15 cellular contexts compared by ENCODE assay signal in the genomic region with DNA sequence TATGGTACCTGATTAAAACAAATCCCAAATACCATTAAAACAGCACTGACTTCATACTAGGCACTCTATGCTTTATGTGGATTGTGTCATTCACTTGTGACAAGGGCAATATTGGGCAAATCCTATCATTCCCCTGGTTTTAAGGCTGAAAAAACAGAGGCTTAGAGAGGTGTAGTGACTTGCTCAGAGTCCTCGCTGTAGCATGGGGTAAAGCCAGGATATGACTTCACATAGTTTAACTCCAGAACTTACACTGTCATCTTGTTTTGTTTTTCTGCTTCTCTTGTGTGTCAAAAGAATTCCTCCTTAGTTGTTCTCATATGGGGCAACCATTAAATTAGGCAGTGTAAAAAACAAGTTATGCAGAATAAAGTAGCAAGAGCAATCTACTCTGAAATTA. TPM values are rescaled to one million over a fixed set of nuclear protein-coding genes. Genes with fewer than 3 reads are reported as not detected.
DNase-seq lines count a peak whose midpoint lies in the region; ATAC-seq, FAIRE-seq and TF ChIP-seq lines count a peak whose summit lies in the region.
"Had no signal": no experiment of that assay in that cellular context is flagged by ENCODE, and none has a peak within 500 bp of the region (broad histone marks: within the 10 kb centered on the region; RNA-seq: fewer than 3 reads in every experiment).

No MANE protein-coding gene starts in this region.

- no peak overlapping the region for H3K9ac ChIP-seq in GM23248

- no peak for ATAC-seq in A549

- H3K27ac Mint-ChIP-seq in activated naive CD8-positive, alpha-beta T cell treated with anti-CD3 and anti-CD28 coated beads for 36 hours: peak overlapping the region; percentile 12
- H3K27ac Mint-ChIP-seq: activated naive CD4-positive, alpha-beta T cell treated with anti-CD3 and anti-CD28 coated beads for 36 hours had no signal

- H3K27me3 Mint-ChIP-seq in activated naive CD8-positive, alpha-beta T cell treated with anti-CD3 and anti-CD28 coated beads for 36 hours: no peaks in the 10 kb centered on the region

- CTCF ChIA-PET in A549 (lab: Yijun Ruan, JAX): interaction anchor here (1.6 to 7.4 kb wide), 12 partner anchors 13 to 828 kb away, joined by 3 to 277 read pairs (median 26); no protein-coding TSS in a partner anchor

- no peak overlapping the region for H3K27ac ChIP-seq in A549
- H3K27ac ChIP-seq in GM23248: peak overlapping the region; percentile 44
- H3K27ac ChIP-seq in uterus: no peak overlapping the region
- H3K27ac ChIP-seq in dorsolateral prefrontal cortex: no peak overlapping the region
- H3K27ac ChIP-seq: Peyer's patch had no signal

- H4K20me1 ChIP-seq in GM23248 (ENCODE audit: insufficient read depth): no peaks in the 10 kb centered on the region

- in situ Hi-C loops in GM23248 (cut with MboI): no loop called here
- in situ Hi-C loops in GM13977 (cut with MboI; ENCODE audit: low pct_unique_long_range_greater_than_20kb, low sequenced_read_pairs, unreplicated experiment): no loop called here

- POLR2A ChIA-PET in A549 (lab: Yijun Ruan, JAX): no interaction called here

- peaks cover 36% of the 10 kb centered on the region for H3F3A ChIP-seq in GM23248 (ENCODE audit: insufficient read depth)

- H3K9me3 ChIP-seq in A549 (no peaks in the 10 kb centered on the region), GM23248 (ENCODE audit: low read depth) (no peaks in the 10 kb centered on the region), uterus (no peaks in the 10 kb centered on the region)
- H3K9me3 ChIP-seq: Peyer's patch had no signal

- peaks cover 11% of the 10 kb centered on the region for H3K36me3 Mint-ChIP-seq in activated naive CD8-positive, alpha-beta T cell treated with anti-CD3 and anti-CD28 coated beads for 36 hours

- no peak for TF ChIP-seq CTCF in A549 (IDR thresholded peaks at IDR 0.05)
- TF ChIP-seq CTCF in fibroblast of the aortic adventitia (IDR thresholded peaks at IDR 0.05; ENCODE audit: insufficient read depth, low read length): no peak
- no peak for TF ChIP-seq CTCF in uterus (IDR thresholded peaks at IDR 0.05)
- TF ChIP-seq CTCF in GM13977 (IDR thresholded peaks at IDR 0.05; ENCODE audit: extremely low read depth, insufficient read depth, missing control alignments): no peak
- no peak for TF ChIP-seq CTCF in dorsolateral prefrontal cortex (IDR thresholded peaks at IDR 0.05 in 54 of 56, conservative IDR thresholded peaks at IDR 0.05 in 2 of 56; ENCODE audit: low read depth in 1 of 56, partially characterized antibody in 56 of 56)

- no peaks in the 10 kb centered on the region for H3K9me3 Mint-ChIP-seq in activated naive CD8-positive, alpha-beta T cell treated with anti-CD3 and anti-CD28 coated beads for 36 hours
- H3K9me3 Mint-ChIP-seq: activated naive CD4-positive, alpha-beta T cell treated with anti-CD3 and anti-CD28 coated beads for 36 hours had no signal

- intact Hi-C loops in uterus (cut with DNase I; ENCODE audit: low total_unique reads) (no loop called here), dorsolateral prefrontal cortex (cut with DNase I) (loop anchor here in 1 of 2 donors (5.0 kb wide), 1 partner anchor 162 kb away; no protein-coding TSS in a partner anchor)

- no peaks in the 10 kb centered on the region for H3K36me3 ChIP-seq in GM23248 (ENCODE audit: low read depth)
- no peaks in the 10 kb centered on the region for H3K36me3 ChIP-seq in uterus

- peak; percentile 18 for FAIRE-seq in A549 (lab: Jason Lieb, UNC)

- H3K79me2 ChIP-seq in GM23248 (ENCODE audit: insufficient read depth): peaks cover 17% of the 10 kb centered on the region

- no peak for TF ChIP-seq POLR2A in A549 (IDR thresholded peaks at IDR 0.05; ENCODE audit: low read length)
- no peak for TF ChIP-seq POLR2A in uterus (IDR thresholded peaks at IDR 0.05)

- H3K4me3 Mint-ChIP-seq in activated naive CD8-positive, alpha-beta T cell treated with anti-CD3 and anti-CD28 coated beads for 36 hours: no peak overlapping the region
- H3K4me3 Mint-ChIP-seq: activated naive CD4-positive, alpha-beta T cell treated with anti-CD3 and anti-CD28 coated beads for 36 hours had no signal

- TF ChIP-seq EP300 in A549 (IDR thresholded peaks at IDR 0.05): no peak

- no peak for TF ChIP-seq RAD21 in A549 (conservative IDR thresholded peaks at IDR 0.05 in 1 of 2, IDR thresholded peaks at IDR 0.05 in 1 of 2)

- H3K4me2 ChIP-seq in A549 (no peak overlapping the region), GM23248 (ENCODE audit: unreplicated experiment) (peak overlapping the region; percentile 65)

- WGBS in A549 (ENCODE audit: missing lambda C conversion rate): 79% methylated on average over 1 of the region's 1 CpG
- 10 to 13% methylated on average over 1 of the region's 1 CpG for WGBS in GM23248 (ENCODE audit: low coverage in 1 of 2, low lambda C conversion rate in 2 of 2, missing lambda C conversion rate in 2 of 2), 2 experiments

- H2AFZ ChIP-seq in GM23248: no peak overlapping the region

- H3K4me1 ChIP-seq in A549 (peaks cover 13% of the 10 kb centered on the region), GM23248 (ENCODE audit: insufficient read depth) (peaks cover 33% of the 10 kb centered on the region), uterus (no peaks in the 10 kb centered on the region)
- H3K4me1 ChIP-seq: Peyer's patch had no signal

- H3K9me2 ChIP-seq in GM23248 (ENCODE audit: insufficient read depth): no peaks in the 10 kb centered on the region

- no peaks in the 10 kb centered on the region for H3K27me3 ChIP-seq in GM23248 (replicated peaks; ENCODE audit: insufficient read depth)
- H3K27me3 ChIP-seq in uterus: no peaks in the 10 kb centered on the region
- H3K27me3 ChIP-seq in dorsolateral prefrontal cortex: no peaks in the 10 kb centered on the region
- H3K27me3 ChIP-seq: Peyer's patch had no signal

- no peak for DNase-seq in A549 (ENCODE audit: low read depth in 1 of 2, low spot score in 1 of 2)
- DNase-seq in GM23248: peak; percentile 64
- no peak for DNase-seq in activated naive CD8-positive, alpha-beta T cell treated with anti-CD3 and anti-CD28 coated beads for 36 hours
- DNase-seq in fibroblast of the aortic adventitia (ENCODE audit: low read depth): peak; percentile 24
- DNase-seq in uterus: no peak
- no peak for DNase-seq in activated CD4-positive, alpha-beta T cell treated with anti-CD3 and anti-CD28 coated beads for 4 hours
- no peak for DNase-seq in GM13977 (ENCODE audit: low spot score)
- no peak for DNase-seq in dorsolateral prefrontal cortex
- DNase-seq: activated CD4-positive, alpha-beta T cell treated with anti-CD3 and anti-CD28 coated beads, Interleukin-2, amount 50 U/mL, for 1 hour; activated naive CD4-positive, alpha-beta T cell treated with anti-CD3 and anti-CD28 coated beads for 36 hours; central memory CD4-positive, alpha-beta T cell; erythroblast; midbrain; NCI-H1694 treated with DMSO at 0.1 percent for 48 hours; Peyer's patch had no signal

- peaks cover 33% of the 10 kb centered on the region for H3K4me1 Mint-ChIP-seq in activated naive CD8-positive, alpha-beta T cell treated with anti-CD3 and anti-CD28 coated beads for 36 hours

- H3K4me3 ChIP-seq in A549 (no peak overlapping the region), GM23248 (0 out of 2 replicates have a peak overlapping the region, but pooled peaks have one; percentile 8), fibroblast of the aortic adventitia (ENCODE audit: low read depth, low read length) (no peak overlapping the region), uterus (no peak overlapping the region), dorsolateral prefrontal cortex (no peak overlapping the region)
- H3K4me3 ChIP-seq: Peyer's patch had no signal

TF ChIP-seq in A549, 52 proteins besides CTCF, POLR2A, EP300 and RAD21:
- no peak for TF ChIP-seq SREBF2 (IDR thresholded peaks at IDR 0.05)
- no peak for TF ChIP-seq CEBPB (IDR thresholded peaks at IDR 0.05)
- TF ChIP-seq POLR2AphosphoS2 (conservative IDR thresholded peaks at IDR 0.05; ENCODE audit: low read length): no peak
- no peak for TF ChIP-seq KDM1A (IDR thresholded peaks at IDR 0.05; ENCODE audit: low read depth)
- TF ChIP-seq FOSB (CRISPR knock-in tag; IDR thresholded peaks at IDR 0.05): no peak
- TF ChIP-seq MAZ (IDR thresholded peaks at IDR 0.05; ENCODE audit: borderline replicate concordance, low read depth, low read length): no peak
- TF ChIP-seq, protein P1, sequence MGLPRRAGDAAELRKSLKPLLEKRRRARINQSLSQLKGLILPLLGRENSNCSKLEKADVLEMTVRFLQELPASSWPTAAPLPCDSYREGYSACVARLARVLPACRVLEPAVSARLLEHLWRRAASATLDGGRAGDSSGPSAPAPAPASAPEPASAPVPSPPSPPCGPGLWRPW (IDR thresholded peaks at IDR 0.05): no peak
- no peak for TF ChIP-seq MAFK (IDR thresholded peaks at IDR 0.05; ENCODE audit: partially characterized antibody)
- TF ChIP-seq NFE2L2 (conservative IDR thresholded peaks at IDR 0.05; ENCODE audit: low read length): no peak
- no peak for TF ChIP-seq TP53 (CRISPR knock-in tag; IDR thresholded peaks at IDR 0.05)
- TF ChIP-seq CBX2 (IDR thresholded peaks at IDR 0.05; ENCODE audit: borderline replicate concordance, low read depth): no peak
- no peak for TF ChIP-seq EHF (CRISPR knock-in tag; IDR thresholded peaks at IDR 0.05)

RNA-seq across cellular contexts. Expression of a gene that starts 40.3 kb away (rescaled TPM):
- polyA plus RNA-seq in A549 (2011; rRNA removed): 80.7 and 87.6 TPM in 2 replicates
- polyA plus RNA-seq in A549 (2012; cell fraction: cytosol; rRNA removed): 22.8 and 23.5 TPM in 2 replicates
- polyA plus RNA-seq in A549 (2012; cell fraction: nucleus; rRNA removed): 15.4 and 20.6 TPM in 2 replicates
- polyA plus RNA-seq in A549 (2017; fragmentation: RNase III; extraction: RNeasy Plus Mini Kit Qiagen cat#74134 plus additional on column Dnase treatment): 36.9 to 44.0 TPM (median 43.1 TPM) in 3 replicates
- polyA minus RNA-seq in A549 (2011; rRNA and poly(A)+ RNA removed): 57.6 and 63.4 TPM in 2 replicates
- total RNA-seq in GM23248 (2014; rRNA removed; shearing (Covaris generic)): 21.6 and 43.4 TPM in 2 replicates
- polyA plus RNA-seq in GM23248 (2016; fragmentation: Nextera tagmentation; extraction: Ambion mirVana): 21.3 and 25.5 TPM in 2 replicates
- total RNA-seq in activated naive CD8-positive, alpha-beta T cell treated with anti-CD3 and anti-CD28 coated beads for 36 hours: 10 to 100 TPM; 72.0 to 72.8 TPM
- total RNA-seq in fibroblast of the aortic adventitia (ENCODE audit: low replicate concordance): 37.0 and 38.6 TPM in 2 replicates
- 10 to 100 TPM; 18.2 to 89.9 (median 43.7) TPM for total RNA-seq in uterus
- 10 to 100 TPM; 24.3 to 69.1 (median 42.6) TPM for total RNA-seq in dorsolateral prefrontal cortex

Comparison
In these comparisons a context has a peak if more than half of its experiments do, and no peak if none do; other contexts are left out.
1. DNase-seq: peak in GM23248 (single experiment) and fibroblast of the aortic adventitia (single experiment); none in A549 (0 of 2), activated naive CD8-positive, alpha-beta T cell treated with anti-CD3 and anti-CD28 coated beads for 36 hours (single experiment), uterus (0 of 2), activated CD4-positive, alpha-beta T cell treated with anti-CD3 and anti-CD28 coated beads for 4 hours (0 of 2), GM13977 (single experiment) and dorsolateral prefrontal cortex (0 of 10).